32 cellular contexts compared by ENCODE assay signal in genomic region chr18:79572093-79572780, GRCh38.
DNase-seq lines count a peak whose midpoint lies in the region; ATAC-seq and TF ChIP-seq lines count a peak whose summit lies in the region.
"Had no signal": no experiment of that assay in that cellular context is flagged by ENCODE, and none has a peak within 500 bp of the region (broad histone marks: within the 10 kb centered on the region; RNA-seq: fewer than 3 reads in every experiment).

No MANE protein-coding gene starts in this region.

- POLR2A ChIA-PET in activated naive CD8-positive, alpha-beta T cell treated with anti-CD3 and anti-CD28 coated beads, Interleukin-2, amount 10 ng/mL, durations not matched to agents 7 days and 5 days (lab: Charles Lee): no interaction called here
- POLR2A ChIA-PET in activated B cell treated with CpG ODN at 0.5 μM for 24 hours (lab: Charles Lee): no interaction called here

- TF ChIP-seq POLR2A in spleen (IDR thresholded peaks at IDR 0.05): no peak

- H3K27me3 ChIP-seq in lower lobe of right lung (ENCODE audit: low read depth): no peaks in the 10 kb centered on the region
- peaks cover 0 to 14% (median 0%) of the 10 kb centered on the region in 7 donors for H3K27me3 ChIP-seq in spleen (replicated peaks in 1 of 7)
- H3K27me3 ChIP-seq in WERI-Rb-1 (ENCODE audit: insufficient read depth, low read depth, severe bottlenecking): no peaks in the 10 kb centered on the region
- H3K27me3 ChIP-seq: gastrocnemius medialis, neutrophil, suprapubic skin had no signal

- H3K9me3 ChIP-seq in lower lobe of right lung (peaks cover 24% of the 10 kb centered on the region), spleen (peaks cover 0 to 30% (median 26%) of the 10 kb centered on the region in 8 donors), WERI-Rb-1 (ENCODE audit: severe bottlenecking) (peaks cover 23% of the 10 kb centered on the region)
- H3K9me3 ChIP-seq: neutrophil had no signal

- intact Hi-C loops in activated B cell treated with CpG ODN at 0.5 μM for 24 hours (cut with micrococcal nuclease): no loop called here
- intact Hi-C loops in lower lobe of right lung (cut with DNase I): no loop called here
- intact Hi-C loops in spleen (cut with DNase I; ENCODE audit: low total_unique reads): no loop called here

- CTCF ChIA-PET in activated B cell treated with CpG ODN at 0.5 μM for 24 hours (lab: Charles Lee): no interaction called here

- H3K27ac Mint-ChIP-seq in activated naive CD8-positive, alpha-beta T cell treated with anti-CD3 and anti-CD28 coated beads, Interleukin-2, amount 10 ng/mL, durations not matched to agents 7 days and 5 days: no peak overlapping the region
- no peak overlapping the region for H3K27ac Mint-ChIP-seq in activated naive CD8-positive, alpha-beta T cell treated with anti-CD3 and anti-CD28 coated beads for 36 hours
- H3K27ac Mint-ChIP-seq in activated B cell treated with CpG ODN at 0.5 μM for 24 hours: no peak overlapping the region
- H3K27ac Mint-ChIP-seq: brain; CD4-positive, alpha-beta T cell had no signal

- H3K36me3 ChIP-seq in lower lobe of right lung (no peaks in the 10 kb centered on the region), spleen (no peaks in the 10 kb centered on the region), WERI-Rb-1 (no peaks in the 10 kb centered on the region)
- H3K36me3 ChIP-seq: gastrocnemius medialis, neutrophil, suprapubic skin had no signal

- H3K4me1 ChIP-seq in lower lobe of right lung: peaks cover 13% of the 10 kb centered on the region
- H3K4me1 ChIP-seq in spleen: peaks cover 3 to 36% (median 20%) of the 10 kb centered on the region in 6 donors

- peaks cover 16% of the 10 kb centered on the region for H3K4me1 Mint-ChIP-seq in activated naive CD8-positive, alpha-beta T cell treated with anti-CD3 and anti-CD28 coated beads, Interleukin-2, amount 10 ng/mL, durations not matched to agents 7 days and 5 days
- H3K4me1 Mint-ChIP-seq in activated naive CD8-positive, alpha-beta T cell treated with anti-CD3 and anti-CD28 coated beads for 36 hours: peaks cover 13% of the 10 kb centered on the region
- peaks cover 12% of the 10 kb centered on the region for H3K4me1 Mint-ChIP-seq in activated B cell treated with CpG ODN at 0.5 μM for 24 hours

- H3K4me3 Mint-ChIP-seq in activated naive CD8-positive, alpha-beta T cell treated with anti-CD3 and anti-CD28 coated beads, Interleukin-2, amount 10 ng/mL, durations not matched to agents 7 days and 5 days: no peak overlapping the region
- no peak overlapping the region for H3K4me3 Mint-ChIP-seq in activated naive CD8-positive, alpha-beta T cell treated with anti-CD3 and anti-CD28 coated beads for 36 hours
- H3K4me3 Mint-ChIP-seq in activated B cell treated with CpG ODN at 0.5 μM for 24 hours: no peak overlapping the region
- H3K4me3 Mint-ChIP-seq: brain; CD4-positive, alpha-beta T cell; H9 had no signal

- H3K4me3 ChIP-seq in lower lobe of right lung (no peak overlapping the region), spleen (no peak overlapping the region), WERI-Rb-1 (ENCODE audit: low read depth, low read length) (no peak overlapping the region)
- H3K4me3 ChIP-seq: gastrocnemius medialis, skin epidermis, suprapubic skin had no signal

- WGBS in spleen, 5 donors: 77 to 88% (median 84%) methylated on average over 17 to 18 of the region's 18 CpGs

- no peak for ATAC-seq in activated naive CD8-positive, alpha-beta T cell treated with anti-CD3 and anti-CD28 coated beads, Interleukin-2, amount 10 ng/mL, durations not matched to agents 7 days and 5 days (ENCODE audit: low read depth)
- ATAC-seq in activated B cell treated with CpG ODN at 0.5 μM for 24 hours (ENCODE audit: low read depth) (no peak), lower lobe of right lung (no peak)
- ATAC-seq: gastrocnemius medialis, left colon, Panc1 had no signal

- TF ChIP-seq CTCF in activated B cell treated with CpG ODN at 0.5 μM for 24 hours (IDR thresholded peaks at IDR 0.05) (no peak), lower lobe of right lung (IDR thresholded peaks at IDR 0.05) (no peak), spleen (IDR thresholded peaks at IDR 0.05 in 8 of 11, conservative IDR thresholded peaks at IDR 0.05 in 3 of 11) (no peak), GM20000 (IDR thresholded peaks at IDR 0.05; ENCODE audit: extremely low read depth, missing control alignments) (no peak), WERI-Rb-1 (IDR thresholded peaks at IDR 0.05; ENCODE audit: low read depth, low read length) (no peak)

- H3K27ac ChIP-seq in lower lobe of right lung (no peak overlapping the region), spleen (peak overlapping the region in 1 of 8 donors; percentile 15), WERI-Rb-1 (no peak overlapping the region)
- H3K27ac ChIP-seq: gastrocnemius medialis, neutrophil, skin epidermis, suprapubic skin had no signal

- no peaks in the 10 kb centered on the region for H3K27me3 Mint-ChIP-seq in activated naive CD8-positive, alpha-beta T cell treated with anti-CD3 and anti-CD28 coated beads, Interleukin-2, amount 10 ng/mL, durations not matched to agents 7 days and 5 days
- H3K27me3 Mint-ChIP-seq in activated naive CD8-positive, alpha-beta T cell treated with anti-CD3 and anti-CD28 coated beads for 36 hours: no peaks in the 10 kb centered on the region
- H3K27me3 Mint-ChIP-seq in activated B cell treated with CpG ODN at 0.5 μM for 24 hours: no peaks in the 10 kb centered on the region
- H3K27me3 Mint-ChIP-seq: brain; CD4-positive, alpha-beta T cell had no signal

- peaks cover 8% of the 10 kb centered on the region for H3K36me3 Mint-ChIP-seq in activated naive CD8-positive, alpha-beta T cell treated with anti-CD3 and anti-CD28 coated beads, Interleukin-2, amount 10 ng/mL, durations not matched to agents 7 days and 5 days
- H3K36me3 Mint-ChIP-seq in activated naive CD8-positive, alpha-beta T cell treated with anti-CD3 and anti-CD28 coated beads for 36 hours: peaks cover 7% of the 10 kb centered on the region
- peaks cover 2% of the 10 kb centered on the region for H3K36me3 Mint-ChIP-seq in activated B cell treated with CpG ODN at 0.5 μM for 24 hours (ENCODE audit: low read depth)

- peak; percentile 14 for DNase-seq in activated naive CD8-positive, alpha-beta T cell treated with anti-CD3 and anti-CD28 coated beads, Interleukin-2, amount 10 ng/mL, durations not matched to agents 7 days and 5 days
- no peak for DNase-seq in activated naive CD8-positive, alpha-beta T cell treated with anti-CD3 and anti-CD28 coated beads for 36 hours
- DNase-seq in activated B cell treated with CpG ODN at 0.5 μM for 24 hours (peak; percentile 6), lower lobe of right lung (peak; percentile 25), spleen (peak; percentile 58), GM20000 (ENCODE audit: low spot score) (no peak), NCI-H2081 (lab: John Stamatoyannopoulos, UW) (no peak), WERI-Rb-1 (no peak)
- DNase-seq: activated CD4-positive, alpha-beta T cell treated with anti-CD3 and anti-CD28 coated beads for 48 hours; activated naive CD4-positive, alpha-beta T cell; activated T-cell treated with anti-CD3 and anti-CD28 coated beads, Interleukin-2, amount 50 U/mL, for 48 hours; cerebellar nuclear complex; DMS79 treated with DMSO at 0.1 percent for 48 hours; gastrocnemius medialis; GDM1; hippocampal formation; KBM-7; mesendoderm; NCI-H1092 treated with DMSO at 0.1 percent for 48 hours; NCI-H187; NCI-H2171; NCI-H526; NK-92 treated with Interleukin-12 subunit alpha and Interleukin-12 subunit beta, amount 100 ng/mL, for 24 hours; stimulated activated naive CD4-positive, alpha-beta T cell treated with Interleukin-2 at 50 U/mL for 16 hours had no signal

- H3K9me3 Mint-ChIP-seq in activated naive CD8-positive, alpha-beta T cell treated with anti-CD3 and anti-CD28 coated beads, Interleukin-2, amount 10 ng/mL, durations not matched to agents 7 days and 5 days: peaks cover 7% of the 10 kb centered on the region
- H3K9me3 Mint-ChIP-seq in activated naive CD8-positive, alpha-beta T cell treated with anti-CD3 and anti-CD28 coated beads for 36 hours: peaks cover 12% of the 10 kb centered on the region
- peaks cover 5% of the 10 kb centered on the region for H3K9me3 Mint-ChIP-seq in activated B cell treated with CpG ODN at 0.5 μM for 24 hours

Comparison
In these comparisons a context has a peak if more than half of its experiments do, and no peak if none do; other contexts are left out.
1. DNase-seq: peak in activated naive CD8-positive, alpha-beta T cell treated with anti-CD3 and anti-CD28 coated beads, Interleukin-2, amount 10 ng/mL, durations not matched to agents 7 days and 5 days (single experiment), activated B cell treated with CpG ODN at 0.5 μM for 24 hours (single experiment), lower lobe of right lung (single experiment) and spleen (single experiment); none in activated naive CD8-positive, alpha-beta T cell treated with anti-CD3 and anti-CD28 coated beads for 36 hours (single experiment), GM20000 (single experiment), NCI-H2081 (0 of 2) and WERI-Rb-1 (single experiment).